13 cellular contexts compared by ENCODE assay signal in the genomic region with DNA sequence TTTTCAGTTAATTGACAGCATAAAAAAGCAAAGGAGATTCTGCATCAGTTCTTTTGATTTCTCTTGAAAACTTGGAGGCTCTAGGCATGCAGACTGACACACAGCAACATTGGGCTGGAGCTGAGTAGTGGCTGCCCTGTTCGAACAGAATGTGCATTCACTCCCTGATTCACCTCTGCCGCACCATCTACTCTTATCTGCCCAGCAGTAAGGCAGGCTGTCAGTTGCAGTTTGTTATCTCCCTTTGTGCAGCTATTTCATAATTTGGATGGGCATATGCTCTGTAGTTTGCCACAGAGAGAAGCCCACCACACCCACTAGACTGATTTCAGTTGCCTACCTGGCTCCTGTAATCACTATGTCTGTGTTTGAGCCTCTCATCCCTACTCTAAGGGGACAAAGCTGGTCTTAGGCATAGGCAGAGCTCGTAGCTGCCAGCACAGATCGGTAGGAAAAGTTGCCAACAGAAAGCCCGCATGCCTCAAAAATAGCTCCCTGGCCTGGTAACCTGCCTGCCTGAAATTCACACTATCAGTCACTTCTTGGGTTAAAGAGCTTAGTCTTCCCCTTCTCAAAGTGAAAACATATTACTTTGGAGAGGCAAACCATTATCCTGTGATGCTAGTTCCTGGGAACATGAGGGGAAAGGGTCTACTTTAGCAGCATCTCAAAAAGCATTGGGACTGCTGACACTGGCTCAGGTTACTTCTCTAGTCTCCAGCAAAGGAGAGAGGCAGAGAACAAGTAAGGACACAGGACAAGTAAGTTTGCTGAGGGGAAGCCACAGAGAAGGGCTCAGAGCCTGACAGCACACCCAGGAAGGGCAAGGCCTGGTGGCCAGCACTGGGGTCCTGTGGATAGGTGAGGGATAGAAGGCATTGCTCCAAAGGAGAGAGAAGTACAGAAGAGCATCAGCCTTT.
"Had no signal": no experiment of that assay in that cellular context is flagged by ENCODE, and none has a peak within 500 bp of the region (broad histone marks: within the 10 kb centered on the region; RNA-seq: fewer than 3 reads in every experiment).

No MANE protein-coding gene starts in this region.

- H3K4me1 Mint-ChIP-seq: activated naive CD8-positive, alpha-beta T cell treated with anti-CD3 and anti-CD28 coated beads, Interleukin-2, amount 10 ng/mL, durations not matched to agents 7 days and 5 days had no signal

- DNase-seq: activated CD4-positive, alpha-beta T cell treated with anti-CD3 and anti-CD28 coated beads, Interleukin-2, amount 10 ng/mL, durations not matched to agents 24 days and 14 days; activated CD4-positive, CD25-positive, alpha-beta regulatory T cell; activated CD8-positive, alpha-beta memory T cell treated with anti-CD3 and anti-CD28 coated beads for 24 hours; activated naive CD4-positive, alpha-beta T cell; activated naive CD8-positive, alpha-beta T cell treated with anti-CD3 and anti-CD28 coated beads, Interleukin-2, amount 10 ng/mL, durations not matched to agents 7 days and 5 days; brain microvascular endothelial cell; dermis blood vessel endothelial cell; left colon; stimulated activated naive CD8-positive, alpha-beta T cell treated with anti-CD3 and anti-CD28 coated beads, Interleukin-15, Interleukin-2, amounts not matched to agents 100 U/mL and 50 U/mL, for 24 hours had no signal

- H3K4me3 Mint-ChIP-seq: activated CD4-positive, alpha-beta T cell treated with anti-CD3 and anti-CD28 coated beads, Interleukin-2, amount 10 ng/mL, durations not matched to agents 24 days and 14 days; activated naive CD8-positive, alpha-beta T cell treated with anti-CD3 and anti-CD28 coated beads, Interleukin-2, amount 10 ng/mL, durations not matched to agents 7 days and 5 days; T-helper 1 cell treated with Interleukin-12 subunit alpha and Interleukin-12 subunit beta and Interleukin-4 antibody, amounts not matched to agents 30 μg/mL and 1 μg/mL, for 36 hours; type B pancreatic cell had no signal

- H3K9me3 ChIP-seq: neutrophil had no signal

- H3K36me3 ChIP-seq: brain microvascular endothelial cell, neutrophil had no signal

- H3K27ac Mint-ChIP-seq: activated CD4-positive, alpha-beta T cell treated with anti-CD3 and anti-CD28 coated beads, Interleukin-2, amount 10 ng/mL, durations not matched to agents 24 days and 14 days; activated naive CD8-positive, alpha-beta T cell treated with anti-CD3 and anti-CD28 coated beads, Interleukin-2, amount 10 ng/mL, durations not matched to agents 7 days and 5 days; T-helper 1 cell treated with Interleukin-12 subunit alpha and Interleukin-12 subunit beta and Interleukin-4 antibody, amounts not matched to agents 30 μg/mL and 1 μg/mL, for 36 hours; type B pancreatic cell had no signal

- H3K27me3 ChIP-seq: brain microvascular endothelial cell, neutrophil had no signal

- ATAC-seq: left colon; stimulated activated naive CD8-positive, alpha-beta T cell treated with anti-CD3 and anti-CD28 coated beads, Interleukin-15, Interleukin-2, amounts not matched to agents 100 U/mL and 50 U/mL, for 24 hours had no signal

- H3K27me3 Mint-ChIP-seq: activated CD4-positive, alpha-beta T cell treated with anti-CD3 and anti-CD28 coated beads, Interleukin-2, amount 10 ng/mL, durations not matched to agents 24 days and 14 days; activated naive CD8-positive, alpha-beta T cell treated with anti-CD3 and anti-CD28 coated beads, Interleukin-2, amount 10 ng/mL, durations not matched to agents 7 days and 5 days; type B pancreatic cell had no signal

- H3K27ac ChIP-seq: brain microvascular endothelial cell, epithelial cell of prostate, neutrophil had no signal

- H3K36me3 Mint-ChIP-seq: activated naive CD8-positive, alpha-beta T cell treated with anti-CD3 and anti-CD28 coated beads, Interleukin-2, amount 10 ng/mL, durations not matched to agents 7 days and 5 days; type B pancreatic cell had no signal

- H3K9me3 Mint-ChIP-seq: activated CD4-positive, alpha-beta T cell treated with anti-CD3 and anti-CD28 coated beads, Interleukin-2, amount 10 ng/mL, durations not matched to agents 24 days and 14 days; activated naive CD8-positive, alpha-beta T cell treated with anti-CD3 and anti-CD28 coated beads, Interleukin-2, amount 10 ng/mL, durations not matched to agents 7 days and 5 days; T-helper 1 cell treated with Interleukin-12 subunit alpha and Interleukin-12 subunit beta and Interleukin-4 antibody, amounts not matched to agents 30 μg/mL and 1 μg/mL, for 36 hours; type B pancreatic cell had no signal
